ENCODE assay signal across 8 cellular contexts in the genomic region with DNA sequence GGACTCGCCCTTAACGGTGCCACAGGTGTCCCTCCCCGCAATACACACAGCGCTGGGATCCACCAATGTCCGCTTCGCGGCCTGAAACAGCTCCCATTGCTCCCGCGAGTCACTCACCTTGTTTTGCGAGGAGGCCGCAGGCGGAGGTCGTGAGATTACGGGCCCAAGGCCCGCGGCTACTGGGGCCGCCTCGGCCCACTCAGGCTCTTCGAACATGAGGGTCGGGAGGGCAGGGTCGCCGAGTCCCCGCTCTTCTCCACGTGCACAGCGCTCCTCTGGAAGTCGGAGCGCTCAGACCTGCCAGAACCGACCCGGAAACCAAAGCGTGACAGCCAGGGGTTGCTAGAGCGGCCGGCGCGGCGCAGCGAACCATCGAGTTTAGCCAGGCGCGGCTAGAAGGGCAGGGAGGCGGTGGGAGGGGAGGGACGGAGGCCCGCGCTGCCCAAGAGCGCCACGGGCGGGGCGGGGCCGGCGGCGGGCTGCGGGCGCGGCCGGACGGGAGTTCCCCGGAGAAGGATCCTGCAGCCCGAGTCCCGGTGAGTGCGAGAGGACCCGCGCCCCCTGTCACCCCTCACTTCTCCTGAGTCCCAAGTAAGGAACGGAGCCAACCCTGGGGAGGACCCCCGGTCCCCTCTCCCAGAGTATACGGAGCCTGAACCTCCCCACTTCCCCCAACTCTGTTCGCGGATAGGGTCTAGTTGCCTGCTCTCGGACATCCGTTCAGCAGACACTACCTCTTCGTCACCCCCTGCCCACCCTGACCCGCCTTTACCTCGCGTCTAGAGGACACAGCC. TPM values are rescaled to one million over a fixed set of nuclear protein-coding genes. Genes with fewer than 3 reads are reported as not detected.
DNase-seq lines count a peak whose midpoint lies in the region; TF ChIP-seq lines count a peak whose summit lies in the region.

ILK (plus strand) TSS at position 488 of the 794 bp plus-strand sequence. CDS start 498 bp downstream, outside the sequence.
RRP8 (minus strand) TSS at position 330 of the 794 bp plus-strand sequence; CDS start at position 216, 114 bp downstream.

- POLR2A ChIA-PET in SK-N-SH (lab: Yijun Ruan, JAX): interaction anchor here (1.0 to 3.0 kb wide), 4 partner anchors 9 to 80 kb away, joined by 3 to 15 read pairs (median 6); partner anchors contain the start of genes MRPL17, TAF10 and TPP1

- H3K4me1 ChIP-seq in SK-N-SH (ENCODE audit: control insufficient read depth in 1 of 2, insufficient read depth in 2 of 2, low read depth in 1 of 2, low read length in 1 of 2) (peaks cover 26 to 40% of the 10 kb centered on the region in 2 experiments), osteoblast (ENCODE audit: insufficient read depth, low read length) (peaks cover 50% of the 10 kb centered on the region), testis (peaks cover 41% of the 10 kb centered on the region)

- intact Hi-C loops in testis (cut with DNase I; ENCODE audit: low total_unique reads): no loop called here

- H4K20me1 ChIP-seq in SK-N-SH (ENCODE audit: insufficient read depth): no peaks in the 10 kb centered on the region; the same call in 1 of the 2 replicates
- H4K20me1 ChIP-seq in osteoblast (ENCODE audit: insufficient read depth, low read length): peaks cover 22% of the 10 kb centered on the region

- H3K4me3 ChIP-seq in GM08714 (ENCODE audit: low read length) (peak within 1 kb of the TSS; percentile 69), HFF-Myc (replicated peaks; ENCODE audit: low read depth, low read length) (peak within 1 kb of the TSS; percentile 92), SK-N-SH (ENCODE audit: low read depth in 2 of 2, low read length in 1 of 2) (peak within 1 kb of the TSS; percentile 67 to 95), osteoblast (ENCODE audit: insufficient read depth, low read length) (peak within 1 kb of the TSS; percentile 96), testis (peak within 1 kb of the TSS; percentile 95)

- H3K9me3 ChIP-seq in SK-N-SH: no peaks in the 10 kb centered on the region
- no peaks in the 10 kb centered on the region for H3K9me3 ChIP-seq in osteoblast (ENCODE audit: low read depth, low read length)
- no peaks in the 10 kb centered on the region for H3K9me3 ChIP-seq in testis

- peak; percentile 5; the same call in 1 of the 2 replicates for TF ChIP-seq RAD21 in SK-N-SH (IDR thresholded peaks at IDR 0.05; ENCODE audit: low read length)

- peak within 1 kb of the TSS; percentile 86 for H3K4me2 ChIP-seq in SK-N-SH
- H3K4me2 ChIP-seq in osteoblast (ENCODE audit: insufficient read depth, low read length): peak within 1 kb of the TSS; percentile 93

- 1% methylated on average over 33 of the region's 72 CpGs for WGBS in SK-N-SH (ENCODE audit: low lambda C conversion rate)
- 1% methylated on average over 34 to 66 of the region's 72 CpGs for WGBS in testis, 2 donors

- peak within 1 kb of the TSS; percentile 92 for H3K9ac ChIP-seq in SK-N-SH

- peak within 1 kb of the TSS; percentile 79 to 91 for H3K27ac ChIP-seq in SK-N-SH (ENCODE audit: low read depth in 2 of 2, low read length in 1 of 2)
- peak within 1 kb of the TSS; percentile 71 for H3K27ac ChIP-seq in osteoblast (ENCODE audit: low read depth, low read length)
- H3K27ac ChIP-seq in testis: peak within 1 kb of the TSS; percentile 90

- H3K36me3 ChIP-seq in SK-N-SH (replicated peaks in 1 of 2; ENCODE audit: control insufficient read depth in 1 of 2, insufficient read depth in 2 of 2, low read length in 1 of 2) (peaks cover 24 to 44% of the 10 kb centered on the region in 2 experiments), osteoblast (ENCODE audit: insufficient read depth, low read length) (peaks cover 47% of the 10 kb centered on the region), testis (ENCODE audit: low read depth, missing control alignments) (no peaks in the 10 kb centered on the region)

- peak; percentile 41 for TF ChIP-seq POLR2A in testis (IDR thresholded peaks at IDR 0.05)

- DNase-seq in HFF-Myc (ENCODE audit: extremely low read depth, low read depth) (peak; percentile 61), NAMALWA (ENCODE audit: low spot score) (peak; percentile 87), SK-N-SH (peak; percentile 96), glomerular endothelial cell (ENCODE audit: extremely low read depth, low read depth, low spot score) (no peak), osteoblast (ENCODE audit: insufficient read length, low spot score, missing footprints) (peak; percentile 99), testis (peak; percentile 94)
- DNase-seq in activated naive CD4-positive, alpha-beta T cell treated with anti-CD3 and anti-CD28 coated beads, Interleukin-2, amount 50 U/mL, for 16 hours: peak; percentile 81

- H2AFZ ChIP-seq in SK-N-SH (ENCODE audit: low read depth) (peak within 1 kb of the TSS; percentile 75), osteoblast (ENCODE audit: low read length) (peak within 1 kb of the TSS; percentile 86)

- peaks cover 34% of the 10 kb centered on the region for H3F3A ChIP-seq in SK-N-SH (replicated peaks; ENCODE audit: insufficient read depth)

- H3K9me2 ChIP-seq in SK-N-SH: no peaks in the 10 kb centered on the region

- peak; percentile 8 to 35; a peak in 2 of 4 replicates for TF ChIP-seq EP300 in SK-N-SH (IDR thresholded peaks at IDR 0.05; ENCODE audit: borderline replicate concordance in 1 of 2, low read depth in 1 of 2, low read length in 1 of 2)

- CTCF ChIA-PET in SK-N-SH (lab: Yijun Ruan, JAX): interaction anchor here (0.6 to 2.2 kb wide), 10 partner anchors 9 to 224 kb away, joined by 3 to 13 read pairs (median 6); partner anchors contain the start of genes MRPL17 and TAF10

- no peaks in the 10 kb centered on the region for H3K27me3 ChIP-seq in SK-N-SH (ENCODE audit: insufficient read depth)
- H3K27me3 ChIP-seq in osteoblast (ENCODE audit: insufficient read depth, low read length): no peaks in the 10 kb centered on the region
- no peaks in the 10 kb centered on the region for H3K27me3 ChIP-seq in testis

- H3K79me2 ChIP-seq in SK-N-SH (ENCODE audit: insufficient read depth) (peaks cover 95% of the 10 kb centered on the region), osteoblast (ENCODE audit: insufficient read depth, low read length) (peaks cover 90% of the 10 kb centered on the region)

- TF ChIP-seq CTCF in HFF-Myc (IDR thresholded peaks at IDR 0.05; ENCODE audit: low read depth, low read length, missing control alignments) (no peak), SK-N-SH (IDR thresholded peaks at IDR 0.05) (no peak; the same call in 1 of the 2 replicates), osteoblast (IDR thresholded peaks at IDR 0.05; ENCODE audit: extremely low read depth, low read depth, low read length) (no peak), testis (IDR thresholded peaks at IDR 0.05) (peak in 1 of 3 experiments; percentile 38)

TF ChIP-seq in SK-N-SH, 30 proteins besides CTCF, POLR2A, EP300 and RAD21 (continues in another document):
- TF ChIP-seq FOXM1 (IDR thresholded peaks at IDR 0.05; ENCODE audit: low read depth) (no peak), TAF1 (IDR thresholded peaks at IDR 0.05; ENCODE audit: borderline replicate concordance, low read depth, low read length) (peak; percentile 89), GABPA (IDR thresholded peaks at IDR 0.05; ENCODE audit: low read depth) (peak; percentile 76), EZH2phosphoT487 (IDR thresholded peaks at IDR 0.05; ENCODE audit: borderline replicate concordance, low read depth) (no peak), TEAD4 (IDR thresholded peaks at IDR 0.05; ENCODE audit: borderline replicate concordance, insufficient read depth) (no peak), NRF1 (IDR thresholded peaks at IDR 0.05; ENCODE audit: low read depth, low read length) (peak; percentile 26; the same call in 1 of the 2 replicates), JUND (IDR thresholded peaks at IDR 0.05) (no peak), MXI1 (IDR thresholded peaks at IDR 0.05; ENCODE audit: low read depth, low read length) (peak; percentile 99), MEF2A (IDR thresholded peaks at IDR 0.05; ENCODE audit: borderline replicate concordance, low read depth) (no peak), RFX5 (IDR thresholded peaks at IDR 0.05; ENCODE audit: low read length) (peak; percentile 75; the same call in 1 of the 2 replicates)
- TF ChIP-seq, protein P1, sequence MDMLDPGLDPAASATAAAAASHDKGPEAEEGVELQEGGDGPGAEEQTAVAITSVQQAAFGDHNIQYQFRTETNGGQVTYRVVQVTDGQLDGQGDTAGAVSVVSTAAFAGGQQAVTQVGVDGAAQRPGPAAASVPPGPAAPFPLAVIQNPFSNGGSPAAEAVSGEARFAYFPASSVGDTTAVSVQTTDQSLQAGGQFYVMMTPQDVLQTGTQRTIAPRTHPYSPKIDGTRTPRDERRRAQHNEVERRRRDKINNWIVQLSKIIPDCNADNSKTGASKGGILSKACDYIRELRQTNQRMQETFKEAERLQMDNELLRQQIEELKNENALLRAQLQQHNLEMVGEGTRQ (IDR thresholded peaks at IDR 0.05; ENCODE audit: borderline replicate concordance, low read depth, low read length): no peak
- TF ChIP-seq, protein P2, sequence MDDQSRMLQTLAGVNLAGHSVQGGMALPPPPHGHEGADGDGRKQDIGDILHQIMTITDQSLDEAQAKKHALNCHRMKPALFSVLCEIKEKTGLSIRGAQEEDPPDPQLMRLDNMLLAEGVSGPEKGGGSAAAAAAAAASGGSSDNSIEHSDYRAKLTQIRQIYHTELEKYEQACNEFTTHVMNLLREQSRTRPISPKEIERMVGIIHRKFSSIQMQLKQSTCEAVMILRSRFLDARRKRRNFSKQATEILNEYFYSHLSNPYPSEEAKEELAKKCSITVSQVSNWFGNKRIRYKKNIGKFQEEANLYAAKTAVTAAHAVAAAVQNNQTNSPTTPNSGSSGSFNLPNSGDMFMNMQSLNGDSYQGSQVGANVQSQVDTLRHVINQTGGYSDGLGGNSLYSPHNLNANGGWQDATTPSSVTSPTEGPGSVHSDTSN (IDR thresholded peaks at IDR 0.05): peak; percentile 70

RNA-seq across cellular contexts. Expression of gene ILK, which starts in this region (rescaled TPM):
- 241 and 268 TPM in 2 replicates for polyA plus RNA-seq in SK-N-SH (2012; rRNA removed)
- 142 and 187 TPM in 2 replicates for polyA plus RNA-seq in SK-N-SH (2012; cell fraction: cytosol; rRNA removed)
- 370 and 429 TPM in 2 replicates for polyA plus RNA-seq in SK-N-SH (2012; cell fraction: nucleus; rRNA removed)
- total RNA-seq in glomerular endothelial cell: 191 and 194 TPM in 2 replicates
- 151 and 176 TPM in 2 replicates for total RNA-seq in osteoblast
- total RNA-seq in testis: 100 to 1,000 TPM in 1 of 2 donors, 10 to 100 TPM in 1; 79.1 to 109 TPM
- polyA plus RNA-seq in testis (ENCODE audit: insufficient read depth, low read depth, low replicate concordance): 122 TPM

RNA-seq across cellular contexts. Expression of gene RRP8, which starts in this region (rescaled TPM):
- polyA plus RNA-seq in SK-N-SH (2012; rRNA removed) (7.8 and 8.6 TPM in 2 replicates), testis (ENCODE audit: insufficient read depth, low read depth, low replicate concordance) (29.6 TPM)
- 8.1 and 9.8 TPM in 2 replicates for polyA plus RNA-seq in SK-N-SH (2012; cell fraction: cytosol; rRNA removed)
- polyA plus RNA-seq in SK-N-SH (2012; cell fraction: nucleus; rRNA removed): 16.9 and 18.8 TPM in 2 replicates
- total RNA-seq in glomerular endothelial cell (19.2 and 19.6 TPM in 2 replicates), osteoblast (7.2 and 10.6 TPM in 2 replicates), testis (10 to 100 TPM; 17.5 to 18.5 TPM)
